1 cellular context compared by ENCODE assay signal in genomic region chr2:65413610-65414009, GRCh38.
TF ChIP-seq lines count a peak whose summit lies in the region.

No MANE protein-coding gene starts in this region.

TF ChIP-seq in H1, 55 proteins besides CTCF, POLR2A, EP300 and RAD21:
- no peak for TF ChIP-seq BRCA1 (IDR thresholded peaks at IDR 0.05; ENCODE audit: low read depth, low read length)
- no peak for TF ChIP-seq JUND (IDR thresholded peaks at IDR 0.05; ENCODE audit: low read length)
- TF ChIP-seq ASH2L (IDR thresholded peaks at IDR 0.05; ENCODE audit: low read length): no peak
- TF ChIP-seq CTBP2 (IDR thresholded peaks at IDR 0.05; ENCODE audit: borderline replicate concordance, insufficient read depth, insufficient read length, low read length): no peak
- TF ChIP-seq, protein P1, sequence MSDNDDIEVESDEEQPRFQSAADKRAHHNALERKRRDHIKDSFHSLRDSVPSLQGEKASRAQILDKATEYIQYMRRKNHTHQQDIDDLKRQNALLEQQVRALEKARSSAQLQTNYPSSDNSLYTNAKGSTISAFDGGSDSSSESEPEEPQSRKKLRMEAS (IDR thresholded peaks at IDR 0.05): no peak
- no peak for TF ChIP-seq PHF8 (conservative IDR thresholded peaks at IDR 0.05; ENCODE audit: low read depth, low read length)
- no peak for TF ChIP-seq JUN (IDR thresholded peaks at IDR 0.05; ENCODE audit: low read depth, low read length)
- no peak for TF ChIP-seq KDM4A (IDR thresholded peaks at IDR 0.05; ENCODE audit: low read depth, low read length, severe bottlenecking)
- TF ChIP-seq, protein P2, sequence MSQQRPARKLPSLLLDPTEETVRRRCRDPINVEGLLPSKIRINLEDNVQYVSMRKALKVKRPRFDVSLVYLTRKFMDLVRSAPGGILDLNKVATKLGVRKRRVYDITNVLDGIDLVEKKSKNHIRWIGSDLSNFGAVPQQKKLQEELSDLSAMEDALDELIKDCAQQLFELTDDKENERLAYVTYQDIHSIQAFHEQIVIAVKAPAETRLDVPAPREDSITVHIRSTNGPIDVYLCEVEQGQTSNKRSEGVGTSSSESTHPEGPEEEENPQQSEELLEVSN (IDR thresholded peaks at IDR 0.05): no peak
- no peak for TF ChIP-seq SP4 (IDR thresholded peaks at IDR 0.05; ENCODE audit: low read length)
- no peak for TF ChIP-seq SRF (IDR thresholded peaks at IDR 0.05; ENCODE audit: low read depth, low read length)
- TF ChIP-seq TAF7 (optimal IDR thresholded peaks at IDR 0.05; ENCODE audit: borderline replicate concordance, low read depth, low read length): no peak
